ENCODE assay signal across 28 cellular contexts in genomic region chr1:27016376-27016775, GRCh38. TPM values are rescaled to one million over a fixed set of nuclear protein-coding genes. Genes with fewer than 3 reads are reported as not detected.
"Had no signal": no experiment of that assay in that cellular context is flagged by ENCODE, and none has a peak within 500 bp of the region (broad histone marks: within the 10 kb centered on the region; RNA-seq: fewer than 3 reads in every experiment).

No MANE protein-coding gene starts in this region.

- H3K9me3 ChIP-seq: colonic mucosa, esophagus squamous epithelium, gastrocnemius medialis, heart right ventricle, left lung, lower lobe of right lung had no signal

- DNase-seq: colonic mucosa; cortex of kidney; effector CD8-positive, alpha-beta T cell; effector memory CD8-positive, alpha-beta T cell; endodermal cell; erythroblast; esophagus squamous epithelium; foreskin fibroblast; foreskin melanocyte; gastrocnemius medialis; glutamatergic neuron; head of caudate nucleus; heart right ventricle; hippocampal formation; left cardiac atrium; left lung; left ventricle myocardium superior; lower lobe of right lung; mesendoderm; midbrain had no signal

- H3K4me3 ChIP-seq: colonic mucosa, esophagus squamous epithelium, gastrocnemius medialis, heart right ventricle, left lung, lower lobe of right lung had no signal

- H3K4me1 ChIP-seq: colonic mucosa, lower lobe of right lung had no signal

- FAIRE-seq: endometrium, islet of Langerhans, keratinocyte had no signal

- H3K27ac ChIP-seq: colonic mucosa, epithelial cell of prostate, esophagus squamous epithelium, gastrocnemius medialis, heart right ventricle, left lung, lower lobe of right lung had no signal

- H3K27me3 ChIP-seq: colonic mucosa, gastrocnemius medialis had no signal

- ATAC-seq: effector memory CD8-positive, alpha-beta T cell; esophagus mucosa; gastrocnemius medialis; heart right ventricle; left cardiac atrium; left lung; left ventricle myocardium superior; lower lobe of right lung had no signal

- H3K36me3 ChIP-seq: colonic mucosa, esophagus squamous epithelium, gastrocnemius medialis, heart right ventricle, left lung, lower lobe of right lung had no signal

RNA-seq across cellular contexts. Expression of gene KDF1, which starts 56.1 kb away (rescaled TPM):
- total RNA-seq: dermis microvascular lymphatic vessel endothelial cell, glomerular endothelial cell, lung microvascular endothelial cell had no signal
